23 cellular contexts compared by ENCODE assay signal in genomic region chr2:107588181-107588580, GRCh38.
"Had no signal": no experiment of that assay in that cellular context is flagged by ENCODE, and none has a peak within 500 bp of the region (broad histone marks: within the 10 kb centered on the region; RNA-seq: fewer than 3 reads in every experiment).

No MANE protein-coding gene starts in this region.

- H3K36me3 ChIP-seq: ascending aorta had no signal

- H3K4me3 ChIP-seq: ascending aorta, PC-9 had no signal

- H3K9me3 ChIP-seq: ascending aorta had no signal

- H3K4me1 Mint-ChIP-seq: activated naive CD8-positive, alpha-beta T cell treated with anti-CD3 and anti-CD28 coated beads, Interleukin-2, amount 50 U/mL, for 24 hours; central memory CD8-positive, alpha-beta T cell; IgD-negative memory B cell; T-cell had no signal

- H3K4me2 ChIP-seq: KMS-11, PC-9 had no signal

- ATAC-seq: activated CD8-positive, alpha-beta T cell treated with anti-CD3 and anti-CD28 coated beads, Interleukin-2, amount 10 ng/mL, durations not matched to agents 7 days and 5 days; activated naive CD4-positive, alpha-beta T cell treated with anti-CD3 and anti-CD28 coated beads, Interleukin-2, amount 50 U/mL, for 72 hours; activated naive CD8-positive, alpha-beta T cell treated with anti-CD3 and anti-CD28 coated beads, Interleukin-2, amount 50 U/mL, for 24 hours; T-cell had no signal

- H3K27me3 ChIP-seq: ascending aorta had no signal

- H2AFZ ChIP-seq: PC-9 had no signal

- H3K27ac ChIP-seq: ascending aorta, KMS-11, PC-9 had no signal

- H3K9ac ChIP-seq: KMS-11 had no signal

- H3K4me3 Mint-ChIP-seq: activated CD8-positive, alpha-beta T cell treated with anti-CD3 and anti-CD28 coated beads, Interleukin-2, amount 10 ng/mL, durations not matched to agents 7 days and 5 days; activated naive CD8-positive, alpha-beta T cell treated with anti-CD3 and anti-CD28 coated beads, Interleukin-2, amount 50 U/mL, for 24 hours; brain; central memory CD8-positive, alpha-beta T cell; IgD-negative memory B cell; T-cell had no signal

- H3K27ac Mint-ChIP-seq: activated CD8-positive, alpha-beta T cell treated with anti-CD3 and anti-CD28 coated beads, Interleukin-2, amount 10 ng/mL, durations not matched to agents 7 days and 5 days; activated naive CD4-positive, alpha-beta T cell treated with anti-CD3 and anti-CD28 coated beads, Interleukin-2, amount 50 U/mL, for 72 hours; activated naive CD8-positive, alpha-beta T cell treated with anti-CD3 and anti-CD28 coated beads, Interleukin-2, amount 50 U/mL, for 24 hours; brain; IgD-negative memory B cell; T-cell had no signal

- H3K36me3 Mint-ChIP-seq: activated naive CD4-positive, alpha-beta T cell treated with anti-CD3 and anti-CD28 coated beads, Interleukin-2, amount 50 U/mL, for 72 hours; brain; IgD-negative memory B cell; T-cell had no signal

- DNase-seq: activated CD4-positive, alpha-beta T cell treated with anti-CD3 and anti-CD28 coated beads, Interleukin-2, amount 50 U/mL, for 1 hour; activated CD4-positive, CD25-positive, alpha-beta regulatory T cell; activated CD8-positive, alpha-beta memory T cell treated with anti-CD3 and anti-CD28 coated beads, Interleukin-2, amount 50 U/mL, for 48 hours; activated CD8-positive, alpha-beta T cell treated with anti-CD3 and anti-CD28 coated beads, Interleukin-2, amount 10 ng/mL, durations not matched to agents 7 days and 5 days; activated effector memory CD4-positive, alpha-beta T cell treated with anti-CD3 and anti-CD28 coated beads, Interleukin-2, amount 50 U/mL, for 16 hours; activated naive CD4-positive, alpha-beta T cell treated with Interleukin-2 at 50 U/mL for 16 hours; activated naive CD8-positive, alpha-beta T cell treated with anti-CD3 and anti-CD28 coated beads, Interleukin-2, amount 50 U/mL, for 24 hours; activated T-cell treated with anti-CD3 and anti-CD28 coated beads, Interleukin-2, amount 50 U/mL, for 1 hour; amniotic stem cell; cortex of kidney; NCI-H1694; NCI-H446; NCI-H526; PC-9; T-cell; T-helper 2 cell; T1000 had no signal

- H3K27me3 Mint-ChIP-seq: activated naive CD8-positive, alpha-beta T cell treated with anti-CD3 and anti-CD28 coated beads, Interleukin-2, amount 50 U/mL, for 24 hours; central memory CD8-positive, alpha-beta T cell; IgD-negative memory B cell; T-cell had no signal
